In the genomic region with DNA sequence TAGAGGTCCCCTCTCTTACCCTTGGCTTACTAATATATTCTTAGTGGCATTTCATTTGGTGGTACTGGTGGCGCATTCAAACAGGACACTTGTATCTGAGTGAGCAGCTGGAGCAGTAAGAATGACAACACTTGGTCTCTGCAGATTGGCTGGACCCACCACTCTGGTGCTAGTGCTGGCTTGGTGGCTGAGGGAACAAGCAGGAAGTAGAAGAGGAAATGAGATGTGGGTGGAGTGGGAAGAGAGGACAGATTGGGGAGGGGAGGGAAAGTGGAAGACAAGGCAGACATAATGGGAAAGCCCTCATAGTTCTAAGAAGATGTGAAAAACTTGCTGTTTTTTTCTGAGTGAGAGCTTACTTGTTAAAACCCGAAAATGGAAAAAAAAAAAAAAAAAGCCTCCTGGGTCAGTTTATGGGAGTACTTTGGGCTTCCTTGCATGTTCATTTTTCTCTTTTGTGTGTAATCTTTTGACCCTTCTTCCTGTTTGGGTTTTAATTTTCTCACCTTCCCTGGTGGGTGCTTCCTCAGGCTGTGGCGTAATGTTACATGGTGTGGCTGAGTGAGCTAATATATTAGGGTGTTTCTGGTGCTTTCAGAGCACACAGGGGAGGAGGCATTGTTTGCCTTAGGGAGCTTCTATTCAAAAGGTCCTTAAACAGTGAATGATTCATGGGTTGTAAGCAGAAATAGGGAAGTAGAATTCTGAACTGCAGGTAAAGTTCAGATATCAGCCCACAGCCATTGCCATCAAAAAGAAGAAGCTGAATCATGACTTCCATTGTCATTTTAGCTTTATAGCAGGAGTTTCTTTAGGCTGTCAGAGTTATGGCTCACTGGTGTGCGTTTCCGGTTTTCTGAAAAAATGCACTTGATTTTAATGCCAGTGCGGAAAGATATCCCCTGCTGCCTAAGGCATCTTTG, we compare ENCODE assay signal across 8 cellular contexts. TPM values are rescaled to one million over a fixed set of nuclear protein-coding genes. Genes with fewer than 3 reads are reported as not detected.
DNase-seq lines count a peak whose midpoint lies in the region; TF ChIP-seq lines count a peak whose summit lies in the region.

No MANE protein-coding gene starts in this region.

- H3K4ac ChIP-seq in H9 (ENCODE audit: low read depth, low read length): no peak overlapping the region

- TF ChIP-seq CTCF in H9 (conservative IDR thresholded peaks at IDR 0.05) (no peak), Loucy (conservative IDR thresholded peaks at IDR 0.05; ENCODE audit: low read length) (no peak)

- DNase-seq in NCI-H2171 treated with DMSO at 0.1 percent for 48 hours (lab: John Stamatoyannopoulos, UW) (peak; percentile 15), NCI-H2171 (lab: John Stamatoyannopoulos, UW) (no peak), H9 (no peak), activated T-cell treated with anti-CD3 and anti-CD28 coated beads for 24 hours (ENCODE audit: low read depth) (peak; percentile 13), iPS-NIHi7 (ENCODE audit: extremely low spot score) (peak; percentile 22), cerebellar nuclear complex (lab: John Stamatoyannopoulos, UW) (no peak)
- peak; percentile 2 to 7 for DNase-seq in stimulated activated CD8-positive, alpha-beta memory T cell treated with anti-CD3 and anti-CD28 coated beads, Interleukin-7, amount 100 ng/mL, for 1 hour (ENCODE audit: low read depth in 2 of 2)

- H4K5ac ChIP-seq in H9 (ENCODE audit: insufficient read length, low read depth, low read length): no peak overlapping the region

- H3F3A ChIP-seq in Loucy (ENCODE audit: low read depth): no peaks in the 10 kb centered on the region

- H2BK15ac ChIP-seq in H9 (ENCODE audit: low read depth, low read length): no peak overlapping the region

- H3K36me3 Mint-ChIP-seq in H9 (ENCODE audit: insufficient read depth in 1 of 3, low read depth in 3 of 3): peaks cover 0 to 15% (median 2%) of the 10 kb centered on the region in 3 experiments; a peak in 2 of 7 replicates

- no peak overlapping the region for H2BK20ac ChIP-seq in H9 (ENCODE audit: low read depth, low read length, poor library complexity, severe bottlenecking)

- no peak overlapping the region for H2BK120ac ChIP-seq in H9 (ENCODE audit: low read depth, low read length, poor library complexity, severe bottlenecking)

- no peaks in the 10 kb centered on the region for H3K9me3 Mint-ChIP-seq in H9

- H3T11ph ChIP-seq in H9 (ENCODE audit: low read length): no peak overlapping the region

- no peak overlapping the region for H4K91ac ChIP-seq in H9 (ENCODE audit: insufficient read length, low read depth, low read length)

- H3K4me3 ChIP-seq in Loucy (ENCODE audit: low read length, poor library complexity, severe bottlenecking): peak overlapping the region; percentile 57

- H3K9me3 ChIP-seq in H9 (ENCODE audit: control insufficient read depth, low read depth, low read length): no peaks in the 10 kb centered on the region
- H3K9me3 ChIP-seq in Loucy (ENCODE audit: insufficient read depth, low read depth, low read length): no peaks in the 10 kb centered on the region

- H3K27me3 ChIP-seq in H9 (ENCODE audit: insufficient read depth, low read length): no peaks in the 10 kb centered on the region
- no peaks in the 10 kb centered on the region for H3K27me3 ChIP-seq in Loucy (ENCODE audit: insufficient read depth, low read length, poor library complexity, severe bottlenecking)

- no peak overlapping the region for H2BK12ac ChIP-seq in H9 (ENCODE audit: insufficient read length, low read depth, low read length)

- no peak overlapping the region for H3K18ac ChIP-seq in H9 (ENCODE audit: insufficient read length, low read depth, low read length)

- H4K8ac ChIP-seq in H9 (replicated peaks; ENCODE audit: insufficient read length, low read depth, low read length): no peak overlapping the region

- H3K4me3 Mint-ChIP-seq in H9: no peak overlapping the region; a peak in 1 of 5 replicates

- H3K14ac ChIP-seq in H9 (ENCODE audit: insufficient read depth, low read length): no peak overlapping the region; the same call in 1 of the 2 replicates

- H3K23me2 ChIP-seq in H9 (ENCODE audit: insufficient read length, low read depth, low read length, poor library complexity, severe bottlenecking): no peaks in the 10 kb centered on the region

- no peaks in the 10 kb centered on the region for H4K20me1 ChIP-seq in H9 (ENCODE audit: control insufficient read depth, insufficient read depth, insufficient read length)
- peaks cover 10% of the 10 kb centered on the region for H4K20me1 ChIP-seq in Loucy (ENCODE audit: insufficient read depth, low read length, poor library complexity, severe bottlenecking)

- no peak overlapping the region for H3K23ac ChIP-seq in H9 (ENCODE audit: insufficient read length, low read depth, low read length)

- peaks cover 22 to 34% of the 10 kb centered on the region in 2 experiments for H3K4me1 Mint-ChIP-seq in H9

- H3K9ac ChIP-seq in H9 (ENCODE audit: extremely low read depth, insufficient read length, low read length): no peak overlapping the region
- H3K9ac ChIP-seq in Loucy (ENCODE audit: low read depth, low read length, poor library complexity, severe bottlenecking): peak overlapping the region; percentile 6

- H2AFZ ChIP-seq in H9 (ENCODE audit: low read length) (no peak overlapping the region), Loucy (ENCODE audit: low read length) (no peak overlapping the region)

- no peak overlapping the region for H2AK5ac ChIP-seq in H9 (ENCODE audit: insufficient read length, low read length)

- peak overlapping the region in 2 of 3 experiments; percentile 4 to 47; a peak in 2 of 7 replicates for H3K27ac Mint-ChIP-seq in H9

- H3K79me1 ChIP-seq in H9 (ENCODE audit: insufficient read depth, low read depth, low read length, poor library complexity, severe bottlenecking): peaks cover 3% of the 10 kb centered on the region

- H3K9me2 ChIP-seq in Loucy (replicated peaks; ENCODE audit: low read depth, low read length): no peaks in the 10 kb centered on the region

- WGBS in H9 (ENCODE audit: extremely low coverage, insufficient read length, low lambda C conversion rate): no CpG with 5 or more reads among the region's 6 CpGs

- H3K56ac ChIP-seq in H9 (ENCODE audit: insufficient read length, low read depth, low read length): no peak overlapping the region

- H3K27me3 Mint-ChIP-seq in H9 (ENCODE audit: low read depth): no peaks in the 10 kb centered on the region

- no peak overlapping the region for H2BK5ac ChIP-seq in H9 (ENCODE audit: insufficient read length, low read length)

- H3K36me3 ChIP-seq in Loucy (ENCODE audit: insufficient read depth, low read length): no peaks in the 10 kb centered on the region; the same call in 1 of the 2 replicates

- H3K79me2 ChIP-seq in H9 (ENCODE audit: insufficient read depth, low read length) (no peaks in the 10 kb centered on the region), Loucy (ENCODE audit: insufficient read depth, low read length) (peaks cover 79% of the 10 kb centered on the region)

- no peaks in the 10 kb centered on the region; the same call in none of the 2 replicates for H3K4me1 ChIP-seq in H9 (ENCODE audit: insufficient read depth, low read length)
- peaks cover 42% of the 10 kb centered on the region for H3K4me1 ChIP-seq in Loucy (ENCODE audit: insufficient read depth, low read length, poor library complexity, severe bottlenecking)

- no peak overlapping the region for H3K27ac ChIP-seq in H9 (ENCODE audit: insufficient read length, low read depth, low read length)

- no peak overlapping the region for H3K4me2 ChIP-seq in H9 (ENCODE audit: insufficient read depth, insufficient read length, low read length)
- peak overlapping the region; percentile 70 for H3K4me2 ChIP-seq in Loucy (ENCODE audit: low read depth, low read length, poor library complexity, severe bottlenecking)

RNA-seq across cellular contexts. Expression of gene TLE4, which starts 52.3 kb away (rescaled TPM):
- 35.1 and 36.5 TPM in 2 replicates for total RNA-seq in H9 (2021)

Comparison
In these comparisons a context has a peak if more than half of its experiments do, and no peak if none do; other contexts are left out.
1. DNase-seq: peak in NCI-H2171 treated with DMSO at 0.1 percent for 48 hours (single experiment), activated T-cell treated with anti-CD3 and anti-CD28 coated beads for 24 hours (single experiment), iPS-NIHi7 (single experiment) and stimulated activated CD8-positive, alpha-beta memory T cell treated with anti-CD3 and anti-CD28 coated beads, Interleukin-7, amount 100 ng/mL, for 1 hour (2 of 2); none in NCI-H2171 (single experiment), H9 (single experiment) and cerebellar nuclear complex (0 of 2).